ENCODE assay signal across 18 cellular contexts in the genomic region with DNA sequence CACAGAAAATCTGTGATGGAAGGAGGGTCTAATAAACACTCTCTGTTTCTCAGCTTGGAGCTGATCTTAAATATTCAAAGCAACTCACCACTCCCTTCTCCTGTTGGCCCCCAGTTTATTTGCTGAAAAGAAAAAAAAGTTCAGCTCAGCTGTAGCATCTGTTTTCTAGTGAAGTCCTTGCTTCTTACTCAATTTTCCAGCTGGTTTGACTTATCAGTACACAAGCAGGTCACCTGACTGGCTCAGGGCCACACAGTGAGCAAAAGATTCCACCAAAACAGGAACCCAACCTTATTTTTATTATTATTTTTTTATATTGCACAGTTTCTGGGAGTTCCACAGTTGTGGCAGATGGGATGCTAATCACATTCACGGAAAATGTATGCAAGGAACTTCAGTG.
"Had no signal": no experiment of that assay in that cellular context is flagged by ENCODE, and none has a peak within 500 bp of the region (broad histone marks: within the 10 kb centered on the region; RNA-seq: fewer than 3 reads in every experiment).

No MANE protein-coding gene starts in this region.

- H3K9me3 ChIP-seq: esophagus squamous epithelium, stomach, thoracic aorta had no signal

- H3K4me3 Mint-ChIP-seq: activated B cell treated with CpG ODN at 0.5 μM for 24 hours; activated T-cell treated with anti-CD3 and anti-CD28 coated beads, Interleukin-2, amount 50 U/mL, for 72 hours; central memory CD8-positive, alpha-beta T cell; natural killer cell treated with Interleukin-12 subunit alpha and Interleukin-12 subunit beta and Interleukin-15 and Interleukin-18, amount 100 ng/mL, for 72 hours; T-helper 1 cell treated with Interleukin-12 subunit alpha and Interleukin-12 subunit beta and Interleukin-4 antibody, amounts not matched to agents 30 μg/mL and 1 μg/mL, for 36 hours had no signal

- H3K27ac Mint-ChIP-seq: activated B cell treated with CpG ODN at 0.5 μM for 24 hours; activated naive CD4-positive, alpha-beta T cell treated with anti-CD3 and anti-CD28 coated beads, Interleukin-2, amount 50 U/mL, for 72 hours; activated T-cell treated with anti-CD3 and anti-CD28 coated beads, Interleukin-2, amount 50 U/mL, for 72 hours; natural killer cell treated with Interleukin-12 subunit alpha and Interleukin-12 subunit beta and Interleukin-15 and Interleukin-18, amount 100 ng/mL, for 72 hours; T-helper 1 cell treated with Interleukin-12 subunit alpha and Interleukin-12 subunit beta and Interleukin-4 antibody, amounts not matched to agents 30 μg/mL and 1 μg/mL, for 36 hours had no signal

- H3K9me3 Mint-ChIP-seq: activated B cell treated with CpG ODN at 0.5 μM for 24 hours; activated naive CD4-positive, alpha-beta T cell treated with anti-CD3 and anti-CD28 coated beads, Interleukin-2, amount 50 U/mL, for 72 hours; central memory CD8-positive, alpha-beta T cell; natural killer cell treated with Interleukin-12 subunit alpha and Interleukin-12 subunit beta and Interleukin-15 and Interleukin-18, amount 100 ng/mL, for 72 hours; T-helper 1 cell treated with Interleukin-12 subunit alpha and Interleukin-12 subunit beta and Interleukin-4 antibody, amounts not matched to agents 30 μg/mL and 1 μg/mL, for 36 hours had no signal

- H3K36me3 Mint-ChIP-seq: activated naive CD4-positive, alpha-beta T cell treated with anti-CD3 and anti-CD28 coated beads, Interleukin-2, amount 50 U/mL, for 72 hours; natural killer cell treated with Interleukin-12 subunit alpha and Interleukin-12 subunit beta and Interleukin-15 and Interleukin-18, amount 100 ng/mL, for 72 hours had no signal

- H3K27ac ChIP-seq: coronary artery, stomach, thoracic aorta had no signal

- H3K36me3 ChIP-seq: esophagus squamous epithelium, stomach, thoracic aorta had no signal

- H3K27me3 ChIP-seq: esophagus squamous epithelium, stomach had no signal

- H3K4me3 ChIP-seq: coronary artery, esophagus squamous epithelium, stomach, thoracic aorta had no signal

- DNase-seq: activated B cell treated with CpG ODN at 0.5 μM for 24 hours; activated CD4-positive, alpha-beta T cell treated with anti-CD3 and anti-CD28 coated beads for 48 hours; activated CD8-positive, alpha-beta memory T cell treated with anti-CD3 and anti-CD28 coated beads, Interleukin-2, amount 50 U/mL, for 48 hours; activated gamma-delta T cell; activated T-cell treated with anti-CD3 and anti-CD28 coated beads, Interleukin-2, amount 50 U/mL, for 72 hours; esophagus squamous epithelium; foreskin fibroblast; islet precursor cell; mesenchymal stem cell; stimulated activated CD4-positive, alpha-beta T cell treated with anti-CD3 and anti-CD28 coated beads, Interleukin-12 subunit alpha, Interleukin-12 subunit beta, amount 100 ng/mL, for 4 hours; stimulated activated CD4-positive, alpha-beta T cell treated with anti-CD3 and anti-CD28 coated beads, Interleukin-2, amount 100 ng/mL, for 24 hours; stomach had no signal

- H3K27me3 Mint-ChIP-seq: activated B cell treated with CpG ODN at 0.5 μM for 24 hours had no signal

- H3K4me1 Mint-ChIP-seq: activated B cell treated with CpG ODN at 0.5 μM for 24 hours; central memory CD8-positive, alpha-beta T cell had no signal

- ATAC-seq: activated naive CD4-positive, alpha-beta T cell treated with anti-CD3 and anti-CD28 coated beads, Interleukin-2, amount 50 U/mL, for 72 hours; activated T-cell treated with anti-CD3 and anti-CD28 coated beads, Interleukin-2, amount 50 U/mL, for 72 hours; natural killer cell treated with Interleukin-12 subunit alpha and Interleukin-12 subunit beta and Interleukin-15 and Interleukin-18, amount 100 ng/mL, for 72 hours had no signal
